Comparison of ENCODE assay signal across 1 cellular context in the genomic region with DNA sequence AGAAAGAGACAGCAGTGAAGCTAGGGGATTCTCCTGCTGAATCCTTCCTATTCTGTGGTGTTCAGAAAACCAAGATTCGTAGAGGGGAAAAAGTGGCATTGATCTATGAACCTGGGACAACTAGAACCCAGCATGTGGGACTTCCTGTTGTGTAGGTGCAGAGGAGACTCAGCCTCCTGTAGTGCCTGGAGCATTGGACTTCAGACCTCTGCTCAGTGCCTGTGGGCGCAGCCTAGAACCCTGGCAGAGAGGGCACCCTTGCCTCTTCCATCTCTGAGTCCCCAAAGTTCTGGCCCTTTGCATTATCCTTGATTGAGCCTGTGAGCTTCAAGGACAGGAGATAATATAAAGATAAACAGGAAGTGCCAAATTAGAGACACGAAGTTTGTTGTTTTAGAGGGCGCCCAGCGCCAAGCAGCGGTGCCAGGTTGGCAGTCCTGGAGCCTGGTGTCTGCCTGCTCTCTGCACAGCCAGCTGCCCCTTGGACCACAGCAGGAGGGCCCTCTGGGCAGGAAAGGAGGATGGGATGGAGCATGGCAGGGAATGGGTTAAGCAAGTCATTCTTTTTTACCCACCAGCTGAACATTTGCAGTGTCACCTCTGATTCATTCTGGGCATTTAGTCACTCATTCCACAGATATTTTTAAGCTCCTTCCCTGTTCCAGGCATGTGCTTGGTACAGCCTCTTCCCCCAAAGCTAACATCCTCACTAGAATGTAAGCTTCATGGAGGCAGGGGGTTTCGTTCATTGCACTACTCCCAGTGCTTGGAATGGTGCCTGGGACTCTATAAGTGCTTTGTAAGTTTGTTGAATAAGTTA.
TF ChIP-seq lines count a peak whose summit lies in the region.

No MANE protein-coding gene starts in this region.

TF ChIP-seq in HepG2, 621 proteins besides CTCF, POLR2A, EP300 and RAD21 (continued from another document and continues in another):
- TF ChIP-seq, protein P1, sequence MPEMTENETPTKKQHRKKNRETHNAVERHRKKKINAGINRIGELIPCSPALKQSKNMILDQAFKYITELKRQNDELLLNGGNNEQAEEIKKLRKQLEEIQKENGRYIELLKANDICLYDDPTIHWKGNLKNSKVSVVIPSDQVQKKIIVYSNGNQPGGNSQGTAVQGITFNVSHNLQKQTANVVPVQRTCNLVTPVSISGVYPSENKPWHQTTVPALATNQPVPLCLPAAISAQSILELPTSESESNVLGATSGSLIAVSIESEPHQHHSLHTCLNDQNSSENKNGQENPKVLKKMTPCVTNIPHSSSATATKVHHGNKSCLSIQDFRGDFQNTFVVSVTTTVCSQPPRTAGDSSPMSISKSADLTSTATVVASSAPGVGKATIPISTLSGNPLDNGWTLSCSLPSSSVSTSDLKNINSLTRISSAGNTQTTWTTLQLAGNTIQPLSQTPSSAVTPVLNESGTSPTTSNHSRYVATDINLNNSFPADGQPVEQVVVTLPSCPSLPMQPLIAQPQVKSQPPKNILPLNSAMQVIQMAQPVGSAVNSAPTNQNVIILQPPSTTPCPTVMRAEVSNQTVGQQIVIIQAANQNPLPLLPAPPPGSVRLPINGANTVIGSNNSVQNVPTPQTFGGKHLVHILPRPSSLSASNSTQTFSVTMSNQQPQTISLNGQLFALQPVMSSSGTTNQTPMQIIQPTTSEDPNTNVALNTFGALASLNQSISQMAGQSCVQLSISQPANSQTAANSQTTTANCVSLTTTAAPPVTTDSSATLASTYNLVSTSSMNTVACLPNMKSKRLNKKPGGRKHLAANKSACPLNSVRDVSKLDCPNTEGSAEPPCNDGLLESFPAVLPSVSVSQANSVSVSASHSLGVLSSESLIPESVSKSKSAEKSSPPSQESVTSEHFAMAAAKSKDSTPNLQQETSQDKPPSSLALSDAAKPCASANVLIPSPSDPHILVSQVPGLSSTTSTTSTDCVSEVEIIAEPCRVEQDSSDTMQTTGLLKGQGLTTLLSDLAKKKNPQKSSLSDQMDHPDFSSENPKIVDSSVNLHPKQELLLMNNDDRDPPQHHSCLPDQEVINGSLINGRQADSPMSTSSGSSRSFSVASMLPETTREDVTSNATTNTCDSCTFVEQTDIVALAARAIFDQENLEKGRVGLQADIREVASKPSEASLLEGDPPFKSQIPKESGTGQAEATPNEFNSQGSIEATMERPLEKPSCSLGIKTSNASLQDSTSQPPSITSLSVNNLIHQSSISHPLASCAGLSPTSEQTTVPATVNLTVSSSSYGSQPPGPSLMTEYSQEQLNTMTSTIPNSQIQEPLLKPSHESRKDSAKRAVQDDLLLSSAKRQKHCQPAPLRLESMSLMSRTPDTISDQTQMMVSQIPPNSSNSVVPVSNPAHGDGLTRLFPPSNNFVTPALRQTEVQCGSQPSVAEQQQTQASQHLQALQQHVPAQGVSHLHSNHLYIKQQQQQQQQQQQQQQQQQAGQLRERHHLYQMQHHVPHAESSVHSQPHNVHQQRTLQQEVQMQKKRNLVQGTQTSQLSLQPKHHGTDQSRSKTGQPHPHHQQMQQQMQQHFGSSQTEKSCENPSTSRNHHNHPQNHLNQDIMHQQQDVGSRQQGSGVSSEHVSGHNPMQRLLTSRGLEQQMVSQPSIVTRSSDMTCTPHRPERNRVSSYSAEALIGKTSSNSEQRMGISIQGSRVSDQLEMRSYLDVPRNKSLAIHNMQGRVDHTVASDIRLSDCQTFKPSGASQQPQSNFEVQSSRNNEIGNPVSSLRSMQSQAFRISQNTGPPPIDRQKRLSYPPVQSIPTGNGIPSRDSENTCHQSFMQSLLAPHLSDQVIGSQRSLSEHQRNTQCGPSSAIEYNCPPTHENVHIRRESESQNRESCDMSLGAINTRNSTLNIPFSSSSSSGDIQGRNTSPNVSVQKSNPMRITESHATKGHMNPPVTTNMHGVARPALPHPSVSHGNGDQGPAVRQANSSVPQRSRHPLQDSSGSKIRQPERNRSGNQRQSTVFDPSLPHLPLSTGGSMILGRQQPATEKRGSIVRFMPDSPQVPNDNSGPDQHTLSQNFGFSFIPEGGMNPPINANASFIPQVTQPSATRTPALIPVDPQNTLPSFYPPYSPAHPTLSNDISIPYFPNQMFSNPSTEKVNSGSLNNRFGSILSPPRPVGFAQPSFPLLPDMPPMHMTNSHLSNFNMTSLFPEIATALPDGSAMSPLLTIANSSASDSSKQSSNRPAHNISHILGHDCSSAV (CRISPR knock-in tag; IDR thresholded peaks at IDR 0.05; ENCODE audit: borderline replicate concordance) = no peak
- TF ChIP-seq HNF4A (CRISPR knock-in tag; IDR thresholded peaks at IDR 0.05) (peak; percentile 48), KDM3A (CRISPR knock-in tag; IDR thresholded peaks at IDR 0.05; ENCODE audit: low read depth) (no peak), KAT8 (CRISPR knock-in tag; IDR thresholded peaks at IDR 0.05) (no peak), SALL1 (CRISPR knock-in tag; IDR thresholded peaks at IDR 0.05) (0 out of 2 replicates have a peak, but pooled peaks have one; percentile 19), ZBTB7B (CRISPR knock-in tag; IDR thresholded peaks at IDR 0.05) (no peak), MED1 (CRISPR knock-in tag; IDR thresholded peaks at IDR 0.05) (peak; percentile 33; the same call in 1 of the 2 replicates), PTBP1 (IDR thresholded peaks at IDR 0.05; ENCODE audit: low read depth, low read length, poor library complexity, severe bottlenecking) (no peak), ARID2 (CRISPR knock-in tag; IDR thresholded peaks at IDR 0.05; ENCODE audit: borderline replicate concordance) (no peak), NR2C2 (CRISPR knock-in tag; IDR thresholded peaks at IDR 0.05; ENCODE audit: borderline replicate concordance) (no peak), ZNF652 (CRISPR knock-in tag; IDR thresholded peaks at IDR 0.05; ENCODE audit: borderline replicate concordance, low read depth) (peak; percentile 90), ZNF619 (CRISPR knock-in tag; IDR thresholded peaks at IDR 0.05) (no peak), IKZF1 (IDR thresholded peaks at IDR 0.05) (no peak), KAT2B (IDR thresholded peaks at IDR 0.05; ENCODE audit: borderline replicate concordance, low read depth, low read length) (no peak), ZNF205 (CRISPR knock-in tag; IDR thresholded peaks at IDR 0.05) (no peak), HIVEP1 (CRISPR knock-in tag; IDR thresholded peaks at IDR 0.05) (no peak), SNRNP70 (IDR thresholded peaks at IDR 0.05; ENCODE audit: low read depth, low read length) (no peak), RFX5 (IDR thresholded peaks at IDR 0.05; ENCODE audit: low read depth, low read length) (no peak), ZNF616 (CRISPR knock-in tag; IDR thresholded peaks at IDR 0.05; ENCODE audit: low read depth) (no peak), MXI1 (IDR thresholded peaks at IDR 0.05; ENCODE audit: borderline replicate concordance, low read depth, low read length) (no peak)
- TF ChIP-seq, protein P2, sequence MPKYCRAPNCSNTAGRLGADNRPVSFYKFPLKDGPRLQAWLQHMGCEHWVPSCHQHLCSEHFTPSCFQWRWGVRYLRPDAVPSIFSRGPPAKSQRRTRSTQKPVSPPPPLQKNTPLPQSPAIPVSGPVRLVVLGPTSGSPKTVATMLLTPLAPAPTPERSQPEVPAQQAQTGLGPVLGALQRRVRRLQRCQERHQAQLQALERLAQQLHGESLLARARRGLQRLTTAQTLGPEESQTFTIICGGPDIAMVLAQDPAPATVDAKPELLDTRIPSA (CRISPR knock-in tag; IDR thresholded peaks at IDR 0.05; ENCODE audit: borderline replicate concordance) = no peak
- TF ChIP-seq, protein P3, sequence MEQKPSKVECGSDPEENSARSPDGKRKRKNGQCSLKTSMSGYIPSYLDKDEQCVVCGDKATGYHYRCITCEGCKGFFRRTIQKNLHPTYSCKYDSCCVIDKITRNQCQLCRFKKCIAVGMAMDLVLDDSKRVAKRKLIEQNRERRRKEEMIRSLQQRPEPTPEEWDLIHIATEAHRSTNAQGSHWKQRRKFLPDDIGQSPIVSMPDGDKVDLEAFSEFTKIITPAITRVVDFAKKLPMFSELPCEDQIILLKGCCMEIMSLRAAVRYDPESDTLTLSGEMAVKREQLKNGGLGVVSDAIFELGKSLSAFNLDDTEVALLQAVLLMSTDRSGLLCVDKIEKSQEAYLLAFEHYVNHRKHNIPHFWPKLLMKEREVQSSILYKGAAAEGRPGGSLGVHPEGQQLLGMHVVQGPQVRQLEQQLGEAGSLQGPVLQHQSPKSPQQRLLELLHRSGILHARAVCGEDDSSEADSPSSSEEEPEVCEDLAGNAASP (CRISPR knock-in tag; IDR thresholded peaks at IDR 0.05; ENCODE audit: borderline replicate concordance) = no peak
- TF ChIP-seq, protein P4, sequence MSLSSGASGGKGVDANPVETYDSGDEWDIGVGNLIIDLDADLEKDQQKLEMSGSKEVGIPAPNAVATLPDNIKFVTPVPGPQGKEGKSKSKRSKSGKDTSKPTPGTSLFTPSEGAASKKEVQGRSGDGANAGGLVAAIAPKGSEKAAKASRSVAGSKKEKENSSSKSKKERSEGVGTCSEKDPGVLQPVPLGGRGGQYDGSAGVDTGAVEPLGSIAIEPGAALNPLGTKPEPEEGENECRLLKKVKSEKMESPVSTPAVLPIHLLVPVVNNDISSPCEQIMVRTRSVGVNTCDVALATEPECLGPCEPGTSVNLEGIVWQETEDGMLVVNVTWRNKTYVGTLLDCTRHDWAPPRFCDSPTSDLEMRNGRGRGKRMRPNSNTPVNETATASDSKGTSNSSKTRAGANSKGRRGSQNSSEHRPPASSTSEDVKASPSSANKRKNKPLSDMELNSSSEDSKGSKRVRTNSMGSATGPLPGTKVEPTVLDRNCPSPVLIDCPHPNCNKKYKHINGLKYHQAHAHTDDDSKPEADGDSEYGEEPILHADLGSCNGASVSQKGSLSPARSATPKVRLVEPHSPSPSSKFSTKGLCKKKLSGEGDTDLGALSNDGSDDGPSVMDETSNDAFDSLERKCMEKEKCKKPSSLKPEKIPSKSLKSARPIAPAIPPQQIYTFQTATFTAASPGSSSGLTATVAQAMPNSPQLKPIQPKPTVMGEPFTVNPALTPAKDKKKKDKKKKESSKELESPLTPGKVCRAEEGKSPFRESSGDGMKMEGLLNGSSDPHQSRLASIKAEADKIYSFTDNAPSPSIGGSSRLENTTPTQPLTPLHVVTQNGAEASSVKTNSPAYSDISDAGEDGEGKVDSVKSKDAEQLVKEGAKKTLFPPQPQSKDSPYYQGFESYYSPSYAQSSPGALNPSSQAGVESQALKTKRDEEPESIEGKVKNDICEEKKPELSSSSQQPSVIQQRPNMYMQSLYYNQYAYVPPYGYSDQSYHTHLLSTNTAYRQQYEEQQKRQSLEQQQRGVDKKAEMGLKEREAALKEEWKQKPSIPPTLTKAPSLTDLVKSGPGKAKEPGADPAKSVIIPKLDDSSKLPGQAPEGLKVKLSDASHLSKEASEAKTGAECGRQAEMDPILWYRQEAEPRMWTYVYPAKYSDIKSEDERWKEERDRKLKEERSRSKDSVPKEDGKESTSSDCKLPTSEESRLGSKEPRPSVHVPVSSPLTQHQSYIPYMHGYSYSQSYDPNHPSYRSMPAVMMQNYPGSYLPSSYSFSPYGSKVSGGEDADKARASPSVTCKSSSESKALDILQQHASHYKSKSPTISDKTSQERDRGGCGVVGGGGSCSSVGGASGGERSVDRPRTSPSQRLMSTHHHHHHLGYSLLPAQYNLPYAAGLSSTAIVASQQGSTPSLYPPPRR (CRISPR knock-in tag; IDR thresholded peaks at IDR 0.05; ENCODE audit: borderline replicate concordance) = no peak
- TF ChIP-seq, protein P5, sequence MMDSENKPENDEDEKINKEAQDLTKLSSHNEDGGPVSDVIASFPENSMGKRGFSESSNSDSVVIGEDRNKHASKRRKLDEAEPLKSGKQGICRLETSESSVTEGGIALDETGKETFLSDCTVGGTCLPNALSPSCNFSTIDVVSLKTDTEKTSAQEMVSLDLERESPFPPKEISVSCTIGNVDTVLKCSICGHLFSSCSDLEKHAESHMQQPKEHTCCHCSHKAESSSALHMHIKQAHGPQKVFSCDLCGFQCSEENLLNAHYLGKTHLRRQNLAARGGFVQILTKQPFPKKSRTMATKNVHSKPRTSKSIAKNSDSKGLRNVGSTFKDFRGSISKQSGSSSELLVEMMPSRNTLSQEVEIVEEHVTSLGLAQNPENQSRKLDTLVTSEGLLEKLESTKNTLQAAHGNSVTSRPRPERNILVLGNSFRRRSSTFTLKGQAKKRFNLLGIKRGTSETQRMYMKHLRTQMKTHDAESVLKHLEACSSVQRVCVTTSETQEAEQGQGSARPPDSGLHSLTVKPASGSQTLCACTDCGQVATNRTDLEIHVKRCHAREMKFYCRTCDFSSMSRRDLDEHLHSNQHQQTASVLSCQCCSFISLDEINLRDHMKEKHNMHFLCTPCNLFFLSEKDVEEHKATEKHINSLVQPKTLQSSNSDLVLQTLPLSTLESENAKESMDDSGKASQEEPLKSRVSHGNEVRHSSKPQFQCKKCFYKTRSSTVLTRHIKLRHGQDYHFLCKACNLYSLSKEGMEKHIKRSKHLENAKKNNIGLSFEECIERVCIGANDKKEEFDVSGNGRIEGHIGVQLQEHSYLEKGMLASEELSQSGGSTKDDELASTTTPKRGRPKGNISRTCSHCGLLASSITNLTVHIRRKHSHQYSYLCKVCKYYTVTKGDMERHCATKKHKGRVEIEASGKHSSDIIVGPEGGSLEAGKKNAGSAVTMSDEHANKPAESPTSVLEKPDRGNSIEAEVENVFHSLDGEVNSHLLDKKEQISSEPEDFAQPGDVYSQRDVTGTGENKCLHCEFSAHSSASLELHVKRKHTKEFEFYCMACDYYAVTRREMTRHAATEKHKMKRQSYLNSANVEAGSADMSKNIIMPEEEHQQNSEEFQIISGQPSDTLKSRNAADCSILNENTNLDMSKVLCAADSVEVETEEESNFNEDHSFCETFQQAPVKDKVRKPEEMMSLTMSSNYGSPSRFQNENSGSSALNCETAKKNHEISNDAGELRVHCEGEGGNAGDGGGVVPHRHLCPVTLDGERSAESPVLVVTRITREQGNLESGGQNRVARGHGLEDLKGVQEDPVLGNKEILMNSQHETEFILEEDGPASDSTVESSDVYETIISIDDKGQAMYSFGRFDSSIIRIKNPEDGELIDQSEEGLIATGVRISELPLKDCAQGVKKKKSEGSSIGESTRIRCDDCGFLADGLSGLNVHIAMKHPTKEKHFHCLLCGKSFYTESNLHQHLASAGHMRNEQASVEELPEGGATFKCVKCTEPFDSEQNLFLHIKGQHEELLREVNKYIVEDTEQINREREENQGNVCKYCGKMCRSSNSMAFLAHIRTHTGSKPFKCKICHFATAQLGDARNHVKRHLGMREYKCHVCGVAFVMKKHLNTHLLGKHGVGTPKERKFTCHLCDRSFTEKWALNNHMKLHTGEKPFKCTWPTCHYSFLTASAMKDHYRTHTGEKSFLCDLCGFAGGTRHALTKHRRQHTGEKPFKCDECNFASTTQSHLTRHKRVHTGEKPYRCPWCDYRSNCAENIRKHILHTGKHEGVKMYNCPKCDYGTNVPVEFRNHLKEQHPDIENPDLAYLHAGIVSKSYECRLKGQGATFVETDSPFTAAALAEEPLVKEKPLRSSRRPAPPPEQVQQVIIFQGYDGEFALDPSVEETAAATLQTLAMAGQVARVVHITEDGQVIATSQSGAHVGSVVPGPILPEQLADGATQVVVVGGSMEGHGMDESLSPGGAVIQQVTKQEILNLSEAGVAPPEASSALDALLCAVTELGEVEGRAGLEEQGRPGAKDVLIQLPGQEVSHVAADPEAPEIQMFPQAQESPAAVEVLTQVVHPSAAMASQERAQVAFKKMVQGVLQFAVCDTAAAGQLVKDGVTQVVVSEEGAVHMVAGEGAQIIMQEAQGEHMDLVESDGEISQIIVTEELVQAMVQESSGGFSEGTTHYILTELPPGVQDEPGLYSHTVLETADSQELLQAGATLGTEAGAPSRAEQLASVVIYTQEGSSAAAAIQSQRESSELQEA (CRISPR knock-in tag; IDR thresholded peaks at IDR 0.05; ENCODE audit: not compliant biosample characterization) = no peak
- TF ChIP-seq, protein P6, sequence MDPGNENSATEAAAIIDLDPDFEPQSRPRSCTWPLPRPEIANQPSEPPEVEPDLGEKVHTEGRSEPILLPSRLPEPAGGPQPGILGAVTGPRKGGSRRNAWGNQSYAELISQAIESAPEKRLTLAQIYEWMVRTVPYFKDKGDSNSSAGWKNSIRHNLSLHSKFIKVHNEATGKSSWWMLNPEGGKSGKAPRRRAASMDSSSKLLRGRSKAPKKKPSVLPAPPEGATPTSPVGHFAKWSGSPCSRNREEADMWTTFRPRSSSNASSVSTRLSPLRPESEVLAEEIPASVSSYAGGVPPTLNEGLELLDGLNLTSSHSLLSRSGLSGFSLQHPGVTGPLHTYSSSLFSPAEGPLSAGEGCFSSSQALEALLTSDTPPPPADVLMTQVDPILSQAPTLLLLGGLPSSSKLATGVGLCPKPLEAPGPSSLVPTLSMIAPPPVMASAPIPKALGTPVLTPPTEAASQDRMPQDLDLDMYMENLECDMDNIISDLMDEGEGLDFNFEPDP (CRISPR knock-in tag; conservative IDR thresholded peaks at IDR 0.05) = no peak
